Comparison of ENCODE assay signal across 1 cellular context in genomic region chr19:57712222-57712621, GRCh38.
A peak's percentile ranks its signal among the peaks of the same experiment; 100 is the strongest.
TF ChIP-seq lines count a peak whose summit lies in the region.

No MANE protein-coding gene starts in this region.

TF ChIP-seq in K562, 482 proteins besides CTCF, POLR2A, EP300 and RAD21:
- TF ChIP-seq CBFA2T3 (IDR thresholded peaks at IDR 0.05) = peak; percentile 57
- peak; percentile 61; the same call in 1 of the 2 replicates for TF ChIP-seq ARID1B (IDR thresholded peaks at IDR 0.05)
- no peak for TF ChIP-seq ZNF143 (CRISPR knock-in tag; IDR thresholded peaks at IDR 0.05)
- TF ChIP-seq TCF3 (CRISPR knock-in tag; IDR thresholded peaks at IDR 0.05) = peak; percentile 13; the same call in 1 of the 2 replicates
- peak; percentile 53 for TF ChIP-seq TEAD4 (IDR thresholded peaks at IDR 0.05; ENCODE audit: low read length)
- TF ChIP-seq TEAD4 (CRISPR knock-in tag; IDR thresholded peaks at IDR 0.05; ENCODE audit: borderline replicate concordance) = no peak
- TF ChIP-seq SNRNP70 (optimal IDR thresholded peaks at IDR 0.05; ENCODE audit: low read depth, low read length) = no peak
- peak; percentile 40; the same call in 1 of the 2 replicates for TF ChIP-seq TAL1 (IDR thresholded peaks at IDR 0.05)
- peak; percentile 32; the same call in 1 of the 2 replicates for TF ChIP-seq CBFA2T2 (conservative IDR thresholded peaks at IDR 0.05)
- no peak for TF ChIP-seq SPI1 (IDR thresholded peaks at IDR 0.05; ENCODE audit: borderline replicate concordance, low read depth, low read length)
- no peak for TF ChIP-seq PTRF (tag; IDR thresholded peaks at IDR 0.05)
- TF ChIP-seq NCOR1 (IDR thresholded peaks at IDR 0.05) = 0 out of 2 replicates have a peak, but pooled peaks have one; percentile 20
- TF ChIP-seq RFX7 (CRISPR knock-in tag; IDR thresholded peaks at IDR 0.05) = no peak
- no peak for TF ChIP-seq NFYB (IDR thresholded peaks at IDR 0.05; ENCODE audit: extremely low read depth, insufficient read length)
- TF ChIP-seq CGGBP1 (CRISPR knock-in tag; IDR thresholded peaks at IDR 0.05) = no peak
TF ChIP-seq in K562: peak in this region for 7.
